26 cellular contexts compared by ENCODE assay signal in genomic region chr15:69150336-69150735, GRCh38.
"Had no signal": no experiment of that assay in that cellular context is flagged by ENCODE, and none has a peak within 500 bp of the region (broad histone marks: within the 10 kb centered on the region; RNA-seq: fewer than 3 reads in every experiment).

No MANE protein-coding gene starts in this region.

- H3K36me3 ChIP-seq: brain microvascular endothelial cell, colonic mucosa, esophagus squamous epithelium, heart left ventricle had no signal

- H3K9me3 Mint-ChIP-seq: activated CD4-positive, alpha-beta memory T cell treated with anti-CD3 and anti-CD28 coated beads for 36 hours; activated CD4-positive, alpha-beta T cell treated with anti-CD3 and anti-CD28 coated beads, Interleukin-2, amount 10 ng/mL, durations not matched to agents 24 days and 14 days; activated naive CD4-positive, alpha-beta T cell treated with anti-CD3 and anti-CD28 coated beads for 36 hours; activated T-helper 1 cell treated with anti-CD3 and anti-CD28 coated beads, Interleukin-12 subunit alpha, Interleukin-12 subunit beta, Interleukin-2, Interleukin-4 antibody, amounts not matched to agents 30 ng/mL and 10 ng/mL and 1 ng/mL, durations not matched to agents 14 hours and 24 hours and 36 hours; activated T-helper 2 cell treated with anti-CD3 and anti-CD28 coated beads, Interferon-gamma antibody, Interleukin-2, Interleukin-4, amounts not matched to agents 10 μg/mL and 5 μg/mL and 100 μg/mL, durations not matched to agents 14 hours and 24 hours and 36 hours; central memory CD8-positive, alpha-beta T cell had no signal

- H3K27ac Mint-ChIP-seq: activated CD4-positive, alpha-beta memory T cell treated with anti-CD3 and anti-CD28 coated beads for 36 hours; activated CD4-positive, alpha-beta T cell treated with anti-CD3 and anti-CD28 coated beads for 36 hours; activated CD4-positive, alpha-beta T cell treated with anti-CD3 and anti-CD28 coated beads, Interleukin-2, amount 10 ng/mL, durations not matched to agents 24 days and 14 days; activated CD8-positive, alpha-beta memory T cell treated with anti-CD3 and anti-CD28 coated beads, Interleukin-2, amount 10 ng/mL, durations not matched to agents 7 days and 5 days; activated CD8-positive, alpha-beta T cell treated with anti-CD3 and anti-CD28 coated beads, Interleukin-2, amount 10 ng/mL, durations not matched to agents 7 days and 5 days; activated naive CD4-positive, alpha-beta T cell treated with anti-CD3 and anti-CD28 coated beads for 36 hours; activated naive CD8-positive, alpha-beta T cell; activated T-helper 1 cell treated with anti-CD3 and anti-CD28 coated beads, Interleukin-12 subunit alpha, Interleukin-12 subunit beta, Interleukin-2, Interleukin-4 antibody, amounts not matched to agents 30 ng/mL and 10 ng/mL and 1 ng/mL, durations not matched to agents 14 hours and 24 hours and 36 hours; activated T-helper 2 cell treated with anti-CD3 and anti-CD28 coated beads, Interferon-gamma antibody, Interleukin-2, Interleukin-4, amounts not matched to agents 10 μg/mL and 5 μg/mL and 100 μg/mL, durations not matched to agents 14 hours and 24 hours and 36 hours had no signal

- H3K27ac ChIP-seq: brain microvascular endothelial cell, colonic mucosa, epithelial cell of prostate, esophagus squamous epithelium, heart left ventricle had no signal

- H3K36me3 Mint-ChIP-seq: activated CD4-positive, alpha-beta memory T cell treated with anti-CD3 and anti-CD28 coated beads for 36 hours; activated CD8-positive, alpha-beta memory T cell treated with anti-CD3 and anti-CD28 coated beads, Interleukin-2, amount 10 ng/mL, durations not matched to agents 7 days and 5 days; activated naive CD8-positive, alpha-beta T cell had no signal

- H3K4me3 Mint-ChIP-seq: activated CD4-positive, alpha-beta memory T cell treated with anti-CD3 and anti-CD28 coated beads for 36 hours; activated CD4-positive, alpha-beta T cell treated with anti-CD3 and anti-CD28 coated beads for 36 hours; activated CD4-positive, alpha-beta T cell treated with anti-CD3 and anti-CD28 coated beads, Interleukin-2, amount 10 ng/mL, durations not matched to agents 24 days and 14 days; activated CD8-positive, alpha-beta memory T cell treated with anti-CD3 and anti-CD28 coated beads, Interleukin-2, amount 10 ng/mL, durations not matched to agents 7 days and 5 days; activated CD8-positive, alpha-beta T cell treated with anti-CD3 and anti-CD28 coated beads, Interleukin-2, amount 10 ng/mL, durations not matched to agents 7 days and 5 days; activated naive CD4-positive, alpha-beta T cell treated with anti-CD3 and anti-CD28 coated beads for 36 hours; activated naive CD8-positive, alpha-beta T cell; activated T-helper 1 cell treated with anti-CD3 and anti-CD28 coated beads, Interleukin-12 subunit alpha, Interleukin-12 subunit beta, Interleukin-2, Interleukin-4 antibody, amounts not matched to agents 30 ng/mL and 10 ng/mL and 1 ng/mL, durations not matched to agents 14 hours and 24 hours and 36 hours; central memory CD8-positive, alpha-beta T cell had no signal

- H3K9me3 ChIP-seq: colonic mucosa, esophagus squamous epithelium, heart left ventricle had no signal

- H3K27me3 ChIP-seq: brain microvascular endothelial cell, colonic mucosa had no signal

- H3K4me1 Mint-ChIP-seq: activated CD4-positive, alpha-beta T cell treated with anti-CD3 and anti-CD28 coated beads for 36 hours; activated CD4-positive, alpha-beta T cell treated with anti-CD3 and anti-CD28 coated beads, Interleukin-2, amount 10 ng/mL, durations not matched to agents 24 days and 14 days; activated CD8-positive, alpha-beta memory T cell treated with anti-CD3 and anti-CD28 coated beads, Interleukin-2, amount 10 ng/mL, durations not matched to agents 7 days and 5 days; central memory CD8-positive, alpha-beta T cell had no signal

- H3K4me1 ChIP-seq: colonic mucosa had no signal

- DNase-seq: activated CD4-positive, alpha-beta memory T cell treated with anti-CD3 and anti-CD28 coated beads for 36 hours; activated CD4-positive, alpha-beta T cell treated with anti-CD3 and anti-CD28 coated beads for 36 hours; activated CD4-positive, alpha-beta T cell treated with anti-CD3 and anti-CD28 coated beads, Interleukin-2, amount 10 ng/mL, durations not matched to agents 24 days and 14 days; activated CD4-positive, CD25-positive, alpha-beta regulatory T cell; activated CD4-positive, CD25-positive, alpha-beta regulatory T cell treated with anti-CD3 and anti-CD28 coated beads, Interleukin-2, amount 50 U/mL, for 72 hours; activated CD8-positive, alpha-beta memory T cell treated with anti-CD3 and anti-CD28 coated beads, Interleukin-2, amount 10 ng/mL, durations not matched to agents 7 days and 5 days; activated CD8-positive, alpha-beta memory T cell treated with anti-CD3 and anti-CD28 coated beads, Interleukin-2, amount 50 U/mL, for 4 hours; activated CD8-positive, alpha-beta T cell treated with anti-CD3 and anti-CD28 coated beads, Interleukin-2, amount 10 ng/mL, durations not matched to agents 7 days and 5 days; activated effector memory CD4-positive, alpha-beta T cell treated with anti-CD3 and anti-CD28 coated beads, Interleukin-2, amount 50 U/mL, for 16 hours; activated naive CD4-positive, alpha-beta T cell treated with anti-CD3 and anti-CD28 coated beads for 36 hours; activated T-cell treated with anti-CD3 and anti-CD28 coated beads, Interleukin-2, amount 50 U/mL, for 1 hour; activated T-cell treated with anti-CD3 and anti-CD28 coated beads, Interleukin-2, amount 50 U/mL, for 48 hours; amniotic stem cell; anterior cingulate cortex; brain microvascular endothelial cell; colonic mucosa; effector CD8-positive, alpha-beta T cell; esophagus squamous epithelium; foreskin melanocyte; heart left ventricle; T-helper 2 cell had no signal

- H3K4me3 ChIP-seq: colonic mucosa, esophagus squamous epithelium, heart left ventricle had no signal
